ENCODE assay signal across 17 cellular contexts in genomic region chr9:114694146-114694545, GRCh38. TPM values are rescaled to one million over a fixed set of nuclear protein-coding genes. Genes with fewer than 3 reads are reported as not detected.
A peak's percentile ranks its signal among the peaks of the same experiment; 100 is the strongest.
DNase-seq lines count a peak whose midpoint lies in the region; ATAC-seq and TF ChIP-seq lines count a peak whose summit lies in the region.
"Had no signal": no experiment of that assay in that cellular context is flagged by ENCODE, and none has a peak within 500 bp of the region (broad histone marks: within the 10 kb centered on the region; RNA-seq: fewer than 3 reads in every experiment).

No MANE protein-coding gene starts in this region.

- H3K36me3 Mint-ChIP-seq in activated T-cell treated with anti-CD3 and anti-CD28 coated beads, Interleukin-2, amount 50 U/mL, for 24 hours (ENCODE audit: low read depth): peaks cover 8% of the 10 kb centered on the region
- peaks cover 2% of the 10 kb centered on the region for H3K36me3 Mint-ChIP-seq in activated T-cell treated with anti-CD3 and anti-CD28 coated beads, Interleukin-2, amount 50 U/mL, for 4 hours (ENCODE audit: insufficient read depth)
- H3K36me3 Mint-ChIP-seq in activated naive CD8-positive, alpha-beta T cell treated with anti-CD3 and anti-CD28 coated beads, Interleukin-2, amount 50 U/mL, for 24 hours (ENCODE audit: low read depth): peaks cover 2% of the 10 kb centered on the region
- no peaks in the 10 kb centered on the region for H3K36me3 Mint-ChIP-seq in nephron (ENCODE audit: low read depth)

- no peaks in the 10 kb centered on the region for H3K9me3 Mint-ChIP-seq in activated T-cell treated with anti-CD3 and anti-CD28 coated beads, Interleukin-2, amount 50 U/mL, for 24 hours
- no peaks in the 10 kb centered on the region for H3K9me3 Mint-ChIP-seq in activated T-cell treated with anti-CD3 and anti-CD28 coated beads, Interleukin-2, amount 50 U/mL, for 4 hours
- H3K9me3 Mint-ChIP-seq in activated naive CD8-positive, alpha-beta T cell treated with anti-CD3 and anti-CD28 coated beads, Interleukin-2, amount 50 U/mL, for 24 hours: no peaks in the 10 kb centered on the region
- H3K9me3 Mint-ChIP-seq in nephron: no peaks in the 10 kb centered on the region
- H3K9me3 Mint-ChIP-seq: H9 had no signal

- H3K27ac Mint-ChIP-seq in activated T-cell treated with anti-CD3 and anti-CD28 coated beads, Interleukin-2, amount 50 U/mL, for 24 hours: peak overlapping the region; percentile 93
- peak overlapping the region; percentile 62 for H3K27ac Mint-ChIP-seq in activated naive CD8-positive, alpha-beta T cell treated with anti-CD3 and anti-CD28 coated beads, Interleukin-2, amount 50 U/mL, for 24 hours
- H3K27ac Mint-ChIP-seq in nephron: peak overlapping the region; percentile 21 to 37 (median 26)
- H3K27ac Mint-ChIP-seq: H9 had no signal

- no peaks in the 10 kb centered on the region for H3K27me3 Mint-ChIP-seq in activated T-cell treated with anti-CD3 and anti-CD28 coated beads, Interleukin-2, amount 50 U/mL, for 24 hours
- H3K27me3 Mint-ChIP-seq in activated T-cell treated with anti-CD3 and anti-CD28 coated beads, Interleukin-2, amount 50 U/mL, for 4 hours (ENCODE audit: low read depth): peaks cover 1% of the 10 kb centered on the region
- H3K27me3 Mint-ChIP-seq in activated naive CD8-positive, alpha-beta T cell treated with anti-CD3 and anti-CD28 coated beads, Interleukin-2, amount 50 U/mL, for 24 hours: peaks cover 3% of the 10 kb centered on the region
- H3K27me3 Mint-ChIP-seq in nephron (ENCODE audit: low read depth): peaks cover 5% of the 10 kb centered on the region

- no peak for DNase-seq in activated T-cell treated with anti-CD3 and anti-CD28 coated beads, Interleukin-2, amount 50 U/mL, for 24 hours
- DNase-seq in activated T-cell treated with anti-CD3 and anti-CD28 coated beads, Interleukin-2, amount 50 U/mL, for 4 hours: no peak
- DNase-seq in LHCN-M2 (ENCODE audit: low read depth) (peak; percentile 69), NCI-H2227 treated with DMSO at 0.1 percent for 48 hours (lab: John Stamatoyannopoulos, UW) (no peak), T1000 (lab: John Stamatoyannopoulos, UW) (no peak)
- no peak for DNase-seq in activated naive CD8-positive, alpha-beta T cell treated with anti-CD3 and anti-CD28 coated beads, Interleukin-2, amount 50 U/mL, for 24 hours
- DNase-seq: effector CD8-positive, alpha-beta T cell; foreskin fibroblast; H9; NCI-H2081; NCI-H774; Right ventricle myocardium superior had no signal

- no peak for ATAC-seq in activated T-cell treated with anti-CD3 and anti-CD28 coated beads, Interleukin-2, amount 50 U/mL, for 4 hours
- no peak for ATAC-seq in activated naive CD8-positive, alpha-beta T cell treated with anti-CD3 and anti-CD28 coated beads, Interleukin-2, amount 50 U/mL, for 24 hours
- no peak for ATAC-seq in GM18520 (IDR thresholded peaks at IDR 0.05; ENCODE audit: unreplicated experiment)

- no peak overlapping the region for H3K4me3 Mint-ChIP-seq in activated T-cell treated with anti-CD3 and anti-CD28 coated beads, Interleukin-2, amount 50 U/mL, for 24 hours
- no peak overlapping the region for H3K4me3 Mint-ChIP-seq in activated T-cell treated with anti-CD3 and anti-CD28 coated beads, Interleukin-2, amount 50 U/mL, for 4 hours
- no peak overlapping the region for H3K4me3 Mint-ChIP-seq in activated naive CD8-positive, alpha-beta T cell treated with anti-CD3 and anti-CD28 coated beads, Interleukin-2, amount 50 U/mL, for 24 hours
- no peak overlapping the region for H3K4me3 Mint-ChIP-seq in nephron
- H3K4me3 Mint-ChIP-seq: H9 had no signal

- H3K4me1 Mint-ChIP-seq in activated T-cell treated with anti-CD3 and anti-CD28 coated beads, Interleukin-2, amount 50 U/mL, for 24 hours (ENCODE audit: low read depth): peaks cover 96% of the 10 kb centered on the region
- H3K4me1 Mint-ChIP-seq in activated T-cell treated with anti-CD3 and anti-CD28 coated beads, Interleukin-2, amount 50 U/mL, for 4 hours (ENCODE audit: low read depth): peaks cover 80% of the 10 kb centered on the region
- peaks cover 98% of the 10 kb centered on the region for H3K4me1 Mint-ChIP-seq in activated naive CD8-positive, alpha-beta T cell treated with anti-CD3 and anti-CD28 coated beads, Interleukin-2, amount 50 U/mL, for 24 hours
- peaks cover 26% of the 10 kb centered on the region for H3K4me1 Mint-ChIP-seq in nephron

- no peak for TF ChIP-seq CTCF in nephron (IDR thresholded peaks at IDR 0.05; ENCODE audit: unreplicated experiment in 3 of 3)

RNA-seq across cellular contexts. Expression of gene TEX48, which starts 12.2 kb away (rescaled TPM):
- under 1 TPM in 1 of 3 donors, not detected in 2; 0.42 TPM for total RNA-seq in activated T-cell treated with anti-CD3 and anti-CD28 coated beads, Interleukin-2, amount 50 U/mL, for 4 hours
- total RNA-seq in LHCN-M2 (2014; rRNA removed): not detected in 2 replicates
- polyA plus RNA-seq in LHCN-M2 (2012): not detected
- total RNA-seq: bronchial epithelial cell, H9, mesenteric fat pad, osteoblast, Right ventricle myocardium superior had no signal

RNA-seq across cellular contexts. Expression of gene TEX53, which starts 36.5 kb away (rescaled TPM):
- total RNA-seq in activated T-cell treated with anti-CD3 and anti-CD28 coated beads, Interleukin-2, amount 50 U/mL, for 4 hours: not detected
- total RNA-seq in LHCN-M2 (2014; rRNA removed): not detected in 2 replicates
- polyA plus RNA-seq in LHCN-M2 (2012): not detected
- total RNA-seq: bronchial epithelial cell, H9, mesenteric fat pad, osteoblast, Right ventricle myocardium superior had no signal

Comparison
In these comparisons a context has a peak if more than half of its experiments do, and no peak if none do; other contexts are left out.
1. H3K27ac Mint-ChIP-seq: peak in every context shown above with its lines; median percentile 93 in activated T-cell treated with anti-CD3 and anti-CD28 coated beads, Interleukin-2, amount 50 U/mL, for 24 hours; 62 in activated naive CD8-positive, alpha-beta T cell treated with anti-CD3 and anti-CD28 coated beads, Interleukin-2, amount 50 U/mL, for 24 hours; 26 in nephron.